Comparison of ENCODE assay signal across 8 cellular contexts in genomic region chr19:9792191-9793050, GRCh38. TPM values are rescaled to one million over a fixed set of nuclear protein-coding genes. Genes with fewer than 3 reads are reported as not detected.
A peak's percentile ranks its signal among the peaks of the same experiment; 100 is the strongest.
DNase-seq lines count a peak whose midpoint lies in the region; ATAC-seq, FAIRE-seq and TF ChIP-seq lines count a peak whose summit lies in the region.

No MANE protein-coding gene starts in this region.

- peaks cover 31% of the 10 kb centered on the region; the same call in 1 of the 2 replicates for H3F3A ChIP-seq in PC-9 (ENCODE audit: insufficient read depth, low read depth)

- H4K20me1 ChIP-seq in PC-9 (ENCODE audit: insufficient read depth): no peaks in the 10 kb centered on the region

- BruUV-seq in PC-9 (replicated peaks; lab: Mats Ljungman, UMichigan): no TSS peak

- peak overlapping the region; percentile 68; the same call in 1 of the 2 replicates for H2AFZ ChIP-seq in PC-9

- intact Hi-C loops in PC-9 (cut with micrococcal nuclease; ENCODE audit: unreplicated experiment): loop anchor here (1.0 to 10.0 kb wide), 3 partner anchors 27 to 585 kb away; partner anchors contain the start of gene FBXL12

- H3K9me2 ChIP-seq in PC-9 (ENCODE audit: insufficient read depth): no peaks in the 10 kb centered on the region

- H3K27ac ChIP-seq in PC-9: no peak overlapping the region

- H3K27me3 ChIP-seq in PC-9 (ENCODE audit: insufficient read depth, low read depth): no peaks in the 10 kb centered on the region

- no peak for TF ChIP-seq CTCF in PC-9 (conservative IDR thresholded peaks at IDR 0.05)

- H3K4me3 ChIP-seq in Jurkat, Clone E6-1 (ENCODE audit: low read length): peak overlapping the region; percentile 59
- peak overlapping the region; percentile 64 for H3K4me3 ChIP-seq in PC-9

- peaks cover 25% of the 10 kb centered on the region for H3K4me1 ChIP-seq in PC-9 (replicated peaks; ENCODE audit: insufficient read depth)

- H3K36me3 ChIP-seq in PC-9 (ENCODE audit: low read depth): no peaks in the 10 kb centered on the region

- peak overlapping the region; percentile 75 for H3K4me2 ChIP-seq in PC-9

- 0 out of 2 replicates have a peak, but pooled peaks cover 3% of the 10 kb centered on the region for H3K9me3 ChIP-seq in PC-9 (ENCODE audit: insufficient read depth, low read depth)

- FAIRE-seq in GM12891 (lab: Jason Lieb, UNC): peak; percentile 88

- DNase-seq in GM12891 (ENCODE audit: insufficient read length, low spot score) (peak; percentile 67), PC-9 (peak; percentile 73 to 81), activated T-helper 1 cell treated with Interleukin-2 at 50 U/mL for 16 hours (ENCODE audit: low read depth) (peak; percentile 82), mucosa of gallbladder (ENCODE audit: low spot score) (peak; percentile 92)
- peak; percentile 92 for DNase-seq in Jurkat, Clone E6-1 (ENCODE audit: low read depth, low spot score)
- peak; percentile 77 to 96 for DNase-seq in stimulated activated CD8-positive, alpha-beta memory T cell treated with anti-CD3 and anti-CD28 coated beads, Interleukin-2, amount 100 ng/mL, for 1 hour (ENCODE audit: low read depth in 2 of 2)

- ATAC-seq in esophagus mucosa: peak; percentile 74
- ATAC-seq in GM21717 (IDR thresholded peaks at IDR 0.05; ENCODE audit: unreplicated experiment): no peak

- no peak for TF ChIP-seq POLR2A in GM12891 (IDR thresholded peaks at IDR 0.05; ENCODE audit: low read depth, low read length)

- no peaks in the 10 kb centered on the region for H3K79me2 ChIP-seq in PC-9 (ENCODE audit: low read depth)

- CTCF ChIA-PET in PC-9 (lab: Charles Lee): no interaction called here

- POLR2A ChIA-PET in PC-9 (lab: Charles Lee; ENCODE audit: unreplicated experiment): no interaction called here

TF ChIP-seq in GM12891, 5 proteins besides CTCF, POLR2A, EP300 and RAD21:
- TF ChIP-seq PAX5 (IDR thresholded peaks at IDR 0.05; ENCODE audit: insufficient read depth, low read length, severe bottlenecking) (no peak), TAF1 (IDR thresholded peaks at IDR 0.05; ENCODE audit: low read depth, low read length) (no peak), SPI1 (IDR thresholded peaks at IDR 0.05; ENCODE audit: low read depth, low read length) (no peak), POLR2AphosphoS5 (IDR thresholded peaks at IDR 0.05; ENCODE audit: low read depth, low read length) (no peak), POU2F2 (IDR thresholded peaks at IDR 0.05; ENCODE audit: low read depth, low read length) (no peak)

RNA-seq across cellular contexts. Expression of gene ZNF846, which starts 23.9 kb away (rescaled TPM):
- 3.2 TPM for polyA plus RNA-seq in GM12891 (2012; ENCODE audit: low read depth, missing spikeins)
- not detected for polyA plus RNA-seq in Jurkat, Clone E6-1 (2012; ENCODE audit: insufficient read depth, insufficient read length)
- total RNA-seq in PC-9 (2021) (8.3 and 9.6 TPM in 2 replicates), esophagus mucosa (13.0 TPM), mucosa of gallbladder (25.0 TPM)

RNA-seq across cellular contexts. Expression of gene FBXL12, which starts 26.5 kb away (rescaled TPM):
- 16.8 TPM for polyA plus RNA-seq in GM12891 (2012; ENCODE audit: low read depth, missing spikeins)
- polyA plus RNA-seq in Jurkat, Clone E6-1 (2012; ENCODE audit: insufficient read depth, insufficient read length): 22.3 TPM
- total RNA-seq in PC-9 (2021): 30.7 and 35.8 TPM in 2 replicates
- total RNA-seq in esophagus mucosa: 13.2 TPM
- 31.9 TPM for total RNA-seq in mucosa of gallbladder

RNA-seq across cellular contexts. Expression of gene UBL5, which starts 35.3 kb away (rescaled TPM):
- 819 TPM for polyA plus RNA-seq in GM12891 (2012; ENCODE audit: low read depth, missing spikeins)
- 803 TPM for polyA plus RNA-seq in Jurkat, Clone E6-1 (2012; ENCODE audit: insufficient read depth, insufficient read length)
- total RNA-seq in PC-9 (2021) (400 and 403 TPM in 2 replicates), esophagus mucosa (297 TPM), mucosa of gallbladder (283 TPM)

RNA-seq across cellular contexts. Expression of gene PIN1, which starts 42.7 kb away (rescaled TPM):
- 79.7 TPM for polyA plus RNA-seq in GM12891 (2012; ENCODE audit: low read depth, missing spikeins)
- polyA plus RNA-seq in Jurkat, Clone E6-1 (2012; ENCODE audit: insufficient read depth, insufficient read length): 198 TPM
- total RNA-seq in PC-9 (2021) (72.2 and 74.1 TPM in 2 replicates), esophagus mucosa (54.4 TPM), mucosa of gallbladder (90.8 TPM)
